In the genomic region with DNA sequence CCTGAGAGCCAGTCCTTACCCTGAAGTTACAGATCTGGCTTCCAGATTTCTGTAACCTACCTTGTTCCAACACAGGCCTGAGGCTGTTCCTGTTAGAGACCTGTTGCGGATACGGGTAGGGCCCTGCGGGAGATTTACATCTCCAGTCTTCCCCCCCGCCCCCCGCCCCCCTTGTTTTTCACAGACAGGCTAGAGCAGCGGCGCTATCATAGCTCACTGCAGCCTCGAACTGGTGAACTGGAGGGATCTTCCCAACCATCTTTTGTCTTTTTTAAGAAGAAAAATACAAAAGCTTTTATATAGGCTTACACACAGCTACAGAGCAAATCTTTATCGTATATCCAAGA, we compare ENCODE assay signal across 1 cellular context.
TF ChIP-seq lines count a peak whose summit lies in the region.

No MANE protein-coding gene starts in this region.

TF ChIP-seq in GM23338, 12 proteins besides CTCF, POLR2A, EP300 and RAD21:
- TF ChIP-seq POLR2AphosphoS5 (IDR thresholded peaks at IDR 0.05; ENCODE audit: low read depth) (0 out of 2 replicates have a peak, but pooled peaks have one; percentile 34), ZNF114 (CRISPR knock-in tag; IDR thresholded peaks at IDR 0.05) (no peak)
